ENCODE assay signal across 8 cellular contexts in genomic region chr19:52397310-52398090, GRCh38. TPM values are rescaled to one million over a fixed set of nuclear protein-coding genes. Genes with fewer than 3 reads are reported as not detected.
DNase-seq lines count a peak whose midpoint lies in the region; ATAC-seq and TF ChIP-seq lines count a peak whose summit lies in the region.

Gene ZNF528 (plus strand): TSS chr19:52397849. CDS start chr19:52402014, 4,165 bp downstream.

- no peaks in the 10 kb centered on the region for H3K4me1 Mint-ChIP-seq in type B pancreatic cell (ENCODE audit: unreplicated experiment)

- H4K20me1 ChIP-seq in MM.1S (ENCODE audit: insufficient read depth, low read length): no peaks in the 10 kb centered on the region

- no peaks in the 10 kb centered on the region for H3K9me3 Mint-ChIP-seq in type B pancreatic cell

- DNase-seq in AG20443 (ENCODE audit: low spot score) (peak; percentile 100), MM.1S (no peak), T-helper 2 cell (peak; percentile 81 to 89 (median 86)), heart left ventricle (peak; percentile 97 to 99 (median 98)), prostate gland (ENCODE audit: low spot score) (peak; percentile 91), type B pancreatic cell (ENCODE audit: extremely low spot score, unreplicated experiment) (no peak)

- H3K36me3 ChIP-seq in MM.1S (replicated peaks; ENCODE audit: insufficient read depth, low read length) (no peaks in the 10 kb centered on the region), heart left ventricle (peaks cover 5 to 77% (median 47%) of the 10 kb centered on the region in 9 donors), prostate gland (peaks cover 0 to 6% of the 10 kb centered on the region in 2 donors)

- ATAC-seq in GM19328 (IDR thresholded peaks at IDR 0.05; ENCODE audit: unreplicated experiment) (peak; percentile 77), heart left ventricle (peak; percentile 100)

- H3K4me3 Mint-ChIP-seq in type B pancreatic cell: peak within 1 kb of the TSS; percentile 83

- intact Hi-C loops in heart left ventricle (cut with DNase I): loop anchor here in 3 of 10 donors (1.0 to 5.0 kb wide), 3 partner anchors 27 to 56 kb away; partner anchors contain the start of gene ZNF578 (in 3 of the 3)
- intact Hi-C loops in prostate gland (cut with DNase I): no loop called here

- H3K27ac ChIP-seq in MM.1S (ENCODE audit: low read length) (no peak within 1 kb of the TSS), angular gyrus (ENCODE audit: low read depth, low read length) (peak within 1 kb of the TSS; percentile 25), heart left ventricle (peak within 1 kb of the TSS; percentile 35 to 84 (median 72)), prostate gland (peak within 1 kb of the TSS; percentile 43 to 52)

- no peaks in the 10 kb centered on the region for H3K27me3 Mint-ChIP-seq in type B pancreatic cell

- H3K27me3 ChIP-seq in MM.1S (replicated peaks; ENCODE audit: insufficient read depth, low read length): no peaks in the 10 kb centered on the region
- no peaks in the 10 kb centered on the region for H3K27me3 ChIP-seq in heart left ventricle
- no peaks in the 10 kb centered on the region for H3K27me3 ChIP-seq in prostate gland (replicated peaks; ENCODE audit: insufficient read depth)

- H3K4me2 ChIP-seq in MM.1S (ENCODE audit: low read depth, low read length): no peak within 1 kb of the TSS

- WGBS in heart left ventricle, 4 donors: 0 to 1% (median 1%) methylated on average over 37 of the region's 37 CpGs
- under 1% methylated on average over 37 of the region's 37 CpGs for WGBS in prostate gland

- H3K4me1 ChIP-seq in MM.1S (ENCODE audit: low read length): no peaks in the 10 kb centered on the region
- H3K4me1 ChIP-seq in heart left ventricle: peaks cover 0 to 21% (median 13%) of the 10 kb centered on the region in 12 donors
- H3K4me1 ChIP-seq in prostate gland (replicated peaks): peaks cover 2% of the 10 kb centered on the region

- no peaks in the 10 kb centered on the region for H3F3A ChIP-seq in MM.1S (ENCODE audit: insufficient read depth, low read length)

- peak within 1 kb of the TSS; percentile 61; the same call in 1 of the 2 replicates for H2AFZ ChIP-seq in MM.1S (ENCODE audit: low read length)

- no peak within 1 kb of the TSS for H3K9ac ChIP-seq in MM.1S (ENCODE audit: low read length)

- peak within 1 kb of the TSS; percentile 25; the same call in 1 of the 2 replicates for H3K4me3 ChIP-seq in MM.1S (ENCODE audit: low read length)
- H3K4me3 ChIP-seq in heart left ventricle: peak within 1 kb of the TSS; percentile 53 to 96 (median 78)
- H3K4me3 ChIP-seq in prostate gland: peak within 1 kb of the TSS; percentile 45 to 62

- TF ChIP-seq CTCF in MM.1S (IDR thresholded peaks at IDR 0.05; ENCODE audit: low read length) (no peak), heart left ventricle (IDR thresholded peaks at IDR 0.05) (peak in 1 of 12 donors; percentile 4), prostate gland (IDR thresholded peaks at IDR 0.05) (no peak), type B pancreatic cell (conservative IDR thresholded peaks at IDR 0.05) (no peak)

- TF ChIP-seq POLR2A in heart left ventricle (IDR thresholded peaks at IDR 0.05) (peak; percentile 13 to 61), prostate gland (IDR thresholded peaks at IDR 0.05) (no peak)

- H3K79me2 ChIP-seq in MM.1S (ENCODE audit: low read length): no peaks in the 10 kb centered on the region

- H3K9me2 ChIP-seq in MM.1S (replicated peaks; ENCODE audit: insufficient read depth, low read length): no peaks in the 10 kb centered on the region

- H3K9me3 ChIP-seq in MM.1S (replicated peaks; ENCODE audit: insufficient read depth, low read length): no peaks in the 10 kb centered on the region
- H3K9me3 ChIP-seq in heart left ventricle: peaks cover 0 to 47% (median 8%) of the 10 kb centered on the region in 12 donors
- no peaks in the 10 kb centered on the region for H3K9me3 ChIP-seq in prostate gland

- H3K27ac Mint-ChIP-seq in type B pancreatic cell: peak within 1 kb of the TSS; percentile 83

- peaks cover 11% of the 10 kb centered on the region for H3K36me3 Mint-ChIP-seq in type B pancreatic cell

RNA-seq across cellular contexts. Expression of gene ZNF528, which starts in this region (rescaled TPM):
- total RNA-seq in heart left ventricle (10 to 100 TPM in 8 of 9 donors, 1 to 10 TPM in 1; 8.2 to 24.6 (median 18.4) TPM), prostate gland (10 to 100 TPM; 19.5 to 45.3 TPM), type B pancreatic cell (ENCODE audit: low replicate concordance) (21.8 and 31.0 TPM in 2 replicates)
- polyA plus RNA-seq in heart left ventricle: 10 to 100 TPM; 10.7 to 14.6 TPM

Comparison
In these comparisons a context has a peak if more than half of its experiments do, and no peak if none do; other contexts are left out.
1. DNase-seq: peak in AG20443 (single experiment), T-helper 2 cell (5 of 5), heart left ventricle (5 of 5) and prostate gland (single experiment); none in MM.1S (single experiment) and type B pancreatic cell (single experiment).
2. H3K4me3 ChIP-seq: peak in every context shown above with its lines; median percentile 78 in heart left ventricle; 54 in prostate gland; 25 in MM.1S.